Comparison of ENCODE assay signal across 1 cellular context in the genomic region with DNA sequence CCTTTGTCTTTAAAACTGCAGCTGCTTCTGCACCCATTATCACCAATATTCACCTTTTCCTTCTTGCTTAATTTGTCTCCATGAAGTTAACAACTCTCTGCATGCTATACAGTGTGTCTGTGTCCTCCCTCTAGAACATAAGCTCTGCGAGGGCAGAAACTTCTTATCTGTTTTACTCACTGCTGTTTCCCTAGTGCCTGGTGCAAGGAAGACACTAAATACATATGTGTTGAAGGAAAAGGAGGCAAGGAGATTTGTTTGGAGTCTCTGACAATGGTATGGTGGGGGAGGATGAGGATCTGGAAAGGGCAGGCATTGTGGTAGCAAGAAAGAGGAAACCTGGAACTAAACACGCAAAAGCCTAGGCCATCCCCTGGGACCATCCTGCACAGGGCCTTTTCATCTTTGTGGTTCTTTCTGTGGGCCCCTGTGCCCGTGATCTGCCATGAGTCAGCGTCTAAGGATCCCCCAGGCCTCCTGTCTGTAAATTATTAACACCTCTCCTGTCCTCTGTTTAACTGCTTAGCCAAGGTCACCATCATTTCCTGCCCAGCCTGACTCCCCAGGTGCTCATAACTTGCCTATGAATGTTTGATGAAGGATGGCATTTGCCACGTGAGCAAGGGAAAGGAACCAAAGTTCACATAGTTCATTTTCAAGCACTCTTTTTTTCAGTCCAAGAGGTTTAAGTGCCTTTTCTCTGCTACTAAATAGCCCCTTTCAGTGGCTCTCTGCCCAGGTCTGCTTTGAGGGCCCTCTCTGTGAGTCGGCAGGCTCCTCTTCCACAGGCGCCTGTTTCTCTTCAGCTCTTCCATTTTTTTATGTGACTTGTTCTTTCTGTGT.
TF ChIP-seq lines count a peak whose summit lies in the region.

No MANE protein-coding gene starts in this region.

TF ChIP-seq in HepG2, 621 proteins besides CTCF, POLR2A, EP300 and RAD21 (continued from another document and continues in another):
- TF ChIP-seq, protein P1, sequence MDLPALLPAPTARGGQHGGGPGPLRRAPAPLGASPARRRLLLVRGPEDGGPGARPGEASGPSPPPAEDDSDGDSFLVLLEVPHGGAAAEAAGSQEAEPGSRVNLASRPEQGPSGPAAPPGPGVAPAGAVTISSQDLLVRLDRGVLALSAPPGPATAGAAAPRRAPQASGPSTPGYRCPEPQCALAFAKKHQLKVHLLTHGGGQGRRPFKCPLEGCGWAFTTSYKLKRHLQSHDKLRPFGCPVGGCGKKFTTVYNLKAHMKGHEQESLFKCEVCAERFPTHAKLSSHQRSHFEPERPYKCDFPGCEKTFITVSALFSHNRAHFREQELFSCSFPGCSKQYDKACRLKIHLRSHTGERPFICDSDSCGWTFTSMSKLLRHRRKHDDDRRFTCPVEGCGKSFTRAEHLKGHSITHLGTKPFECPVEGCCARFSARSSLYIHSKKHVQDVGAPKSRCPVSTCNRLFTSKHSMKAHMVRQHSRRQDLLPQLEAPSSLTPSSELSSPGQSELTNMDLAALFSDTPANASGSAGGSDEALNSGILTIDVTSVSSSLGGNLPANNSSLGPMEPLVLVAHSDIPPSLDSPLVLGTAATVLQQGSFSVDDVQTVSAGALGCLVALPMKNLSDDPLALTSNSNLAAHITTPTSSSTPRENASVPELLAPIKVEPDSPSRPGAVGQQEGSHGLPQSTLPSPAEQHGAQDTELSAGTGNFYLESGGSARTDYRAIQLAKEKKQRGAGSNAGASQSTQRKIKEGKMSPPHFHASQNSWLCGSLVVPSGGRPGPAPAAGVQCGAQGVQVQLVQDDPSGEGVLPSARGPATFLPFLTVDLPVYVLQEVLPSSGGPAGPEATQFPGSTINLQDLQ (CRISPR knock-in tag; IDR thresholded peaks at IDR 0.05) = 0 out of 2 replicates have a peak, but pooled peaks have one; percentile 68
- TF ChIP-seq ZNF207 (IDR thresholded peaks at IDR 0.05; ENCODE audit: borderline replicate concordance) (no peak), ZNF766 (CRISPR knock-in tag; IDR thresholded peaks at IDR 0.05; ENCODE audit: borderline replicate concordance) (peak; percentile 70; the same call in 1 of the 2 replicates), ZNF605 (CRISPR knock-in tag; IDR thresholded peaks at IDR 0.05) (peak; percentile 96), ZNF724P (CRISPR knock-in tag; IDR thresholded peaks at IDR 0.05; ENCODE audit: borderline replicate concordance) (no peak), ZSCAN9 (CRISPR knock-in tag; IDR thresholded peaks at IDR 0.05; ENCODE audit: borderline replicate concordance) (peak; percentile 76; the same call in 1 of the 2 replicates), ZC3H4 (CRISPR knock-in tag; IDR thresholded peaks at IDR 0.05; ENCODE audit: borderline replicate concordance) (no peak), ZBTB38 (CRISPR knock-in tag; IDR thresholded peaks at IDR 0.05) (peak; percentile 48; the same call in 1 of the 2 replicates), MYC (CRISPR knock-in tag; IDR thresholded peaks at IDR 0.05; ENCODE audit: borderline replicate concordance) (peak; percentile 71; the same call in 1 of the 2 replicates), SRSF1 (optimal IDR thresholded peaks at IDR 0.05; ENCODE audit: low read depth, low read length) (no peak), ZNF136 (CRISPR knock-in tag; IDR thresholded peaks at IDR 0.05; ENCODE audit: low read depth) (0 out of 2 replicates have a peak, but pooled peaks have one; percentile 40), MZF1 (CRISPR knock-in tag; IDR thresholded peaks at IDR 0.05; ENCODE audit: borderline replicate concordance) (no peak; the same call in 1 of the 2 replicates), PHF20 (CRISPR knock-in tag; IDR thresholded peaks at IDR 0.05) (peak; percentile 34; the same call in 1 of the 2 replicates), CC2D1A (CRISPR knock-in tag; IDR thresholded peaks at IDR 0.05) (no peak), DMAP1 (CRISPR knock-in tag; IDR thresholded peaks at IDR 0.05) (peak; percentile 88), PHF21A (CRISPR knock-in tag; IDR thresholded peaks at IDR 0.05) (peak; percentile 98), REPIN1 (CRISPR knock-in tag; IDR thresholded peaks at IDR 0.05; ENCODE audit: borderline replicate concordance, low read depth) (peak; percentile 56; the same call in 1 of the 2 replicates), ELF4 (CRISPR knock-in tag; IDR thresholded peaks at IDR 0.05; ENCODE audit: borderline replicate concordance) (0 out of 2 replicates have a peak, but pooled peaks have one; percentile 4), ZNF317 (CRISPR knock-in tag; IDR thresholded peaks at IDR 0.05) (peak; percentile 69; the same call in 1 of the 2 replicates), HDAC2 (CRISPR knock-in tag; IDR thresholded peaks at IDR 0.05) (peak; percentile 93), SNAI1 (CRISPR knock-in tag; IDR thresholded peaks at IDR 0.05; ENCODE audit: borderline replicate concordance) (no peak), ZNF383 (CRISPR knock-in tag; IDR thresholded peaks at IDR 0.05; ENCODE audit: borderline replicate concordance) (0 out of 2 replicates have a peak, but pooled peaks have one; percentile 82)
- TF ChIP-seq, protein P2, sequence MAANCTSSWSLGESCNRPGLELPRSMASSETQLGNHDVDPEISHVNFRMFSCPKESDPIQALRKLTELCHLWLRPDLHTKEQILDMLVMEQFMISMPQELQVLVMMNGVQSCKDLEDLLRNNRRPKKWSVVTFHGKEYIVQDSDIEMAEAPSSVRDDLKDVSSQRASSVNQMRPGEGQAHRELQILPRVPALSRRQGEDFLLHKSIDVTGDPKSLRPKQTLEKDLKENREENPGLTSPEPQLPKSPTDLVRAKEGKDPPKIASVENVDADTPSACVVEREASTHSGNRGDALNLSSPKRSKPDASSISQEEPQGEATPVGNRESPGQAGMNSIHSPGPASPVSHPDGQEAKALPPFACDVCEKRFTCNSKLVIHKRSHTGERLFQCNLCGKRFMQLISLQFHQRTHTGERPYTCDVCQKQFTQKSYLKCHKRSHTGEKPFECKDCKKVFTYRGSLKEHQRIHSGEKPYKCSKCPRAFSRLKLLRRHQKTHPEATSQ (CRISPR knock-in tag; IDR thresholded peaks at IDR 0.05; ENCODE audit: borderline replicate concordance) = peak; percentile 98
- TF ChIP-seq, protein P3, sequence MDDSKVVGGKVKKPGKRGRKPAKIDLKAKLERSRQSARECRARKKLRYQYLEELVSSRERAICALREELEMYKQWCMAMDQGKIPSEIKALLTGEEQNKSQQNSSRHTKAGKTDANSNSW (CRISPR knock-in tag; IDR thresholded peaks at IDR 0.05; ENCODE audit: borderline replicate concordance) = no peak
- TF ChIP-seq, protein P4, sequence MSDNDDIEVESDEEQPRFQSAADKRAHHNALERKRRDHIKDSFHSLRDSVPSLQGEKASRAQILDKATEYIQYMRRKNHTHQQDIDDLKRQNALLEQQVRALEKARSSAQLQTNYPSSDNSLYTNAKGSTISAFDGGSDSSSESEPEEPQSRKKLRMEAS (IDR thresholded peaks at IDR 0.05) = peak; percentile 83
- TF ChIP-seq, protein P5, sequence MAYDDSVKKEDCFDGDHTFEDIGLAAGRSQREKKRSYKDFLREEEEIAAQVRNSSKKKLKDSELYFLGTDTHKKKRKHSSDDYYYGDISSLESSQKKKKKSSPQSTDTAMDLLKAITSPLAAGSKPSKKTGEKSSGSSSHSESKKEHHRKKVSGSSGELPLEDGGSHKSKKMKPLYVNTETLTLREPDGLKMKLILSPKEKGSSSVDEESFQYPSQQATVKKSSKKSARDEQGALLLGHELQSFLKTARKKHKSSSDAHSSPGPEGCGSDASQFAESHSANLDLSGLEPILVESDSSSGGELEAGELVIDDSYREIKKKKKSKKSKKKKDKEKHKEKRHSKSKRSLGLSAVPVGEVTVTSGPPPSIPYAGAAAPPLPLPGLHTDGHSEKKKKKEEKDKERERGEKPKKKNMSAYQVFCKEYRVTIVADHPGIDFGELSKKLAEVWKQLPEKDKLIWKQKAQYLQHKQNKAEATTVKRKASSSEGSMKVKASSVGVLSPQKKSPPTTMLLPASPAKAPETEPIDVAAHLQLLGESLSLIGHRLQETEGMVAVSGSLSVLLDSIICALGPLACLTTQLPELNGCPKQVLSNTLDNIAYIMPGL (CRISPR knock-in tag; IDR thresholded peaks at IDR 0.05; ENCODE audit: borderline replicate concordance in 1 of 2, low read depth in 1 of 2) = peak in 1 of 2 experiments; percentile 43; a peak in 2 of 4 replicates
- TF ChIP-seq, protein P6, sequence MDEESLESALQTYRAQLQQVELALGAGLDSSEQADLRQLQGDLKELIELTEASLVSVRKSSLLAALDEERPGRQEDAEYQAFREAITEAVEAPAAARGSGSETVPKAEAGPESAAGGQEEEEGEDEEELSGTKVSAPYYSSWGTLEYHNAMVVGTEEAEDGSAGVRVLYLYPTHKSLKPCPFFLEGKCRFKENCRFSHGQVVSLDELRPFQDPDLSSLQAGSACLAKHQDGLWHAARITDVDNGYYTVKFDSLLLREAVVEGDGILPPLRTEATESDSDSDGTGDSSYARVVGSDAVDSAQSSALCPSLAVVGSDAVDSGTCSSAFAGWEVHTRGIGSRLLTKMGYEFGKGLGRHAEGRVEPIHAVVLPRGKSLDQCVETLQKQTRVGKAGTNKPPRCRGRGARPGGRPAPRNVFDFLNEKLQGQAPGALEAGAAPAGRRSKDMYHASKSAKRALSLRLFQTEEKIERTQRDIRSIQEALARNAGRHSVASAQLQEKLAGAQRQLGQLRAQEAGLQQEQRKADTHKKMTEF (CRISPR knock-in tag; IDR thresholded peaks at IDR 0.05) = peak; percentile 95
- TF ChIP-seq, protein P7, sequence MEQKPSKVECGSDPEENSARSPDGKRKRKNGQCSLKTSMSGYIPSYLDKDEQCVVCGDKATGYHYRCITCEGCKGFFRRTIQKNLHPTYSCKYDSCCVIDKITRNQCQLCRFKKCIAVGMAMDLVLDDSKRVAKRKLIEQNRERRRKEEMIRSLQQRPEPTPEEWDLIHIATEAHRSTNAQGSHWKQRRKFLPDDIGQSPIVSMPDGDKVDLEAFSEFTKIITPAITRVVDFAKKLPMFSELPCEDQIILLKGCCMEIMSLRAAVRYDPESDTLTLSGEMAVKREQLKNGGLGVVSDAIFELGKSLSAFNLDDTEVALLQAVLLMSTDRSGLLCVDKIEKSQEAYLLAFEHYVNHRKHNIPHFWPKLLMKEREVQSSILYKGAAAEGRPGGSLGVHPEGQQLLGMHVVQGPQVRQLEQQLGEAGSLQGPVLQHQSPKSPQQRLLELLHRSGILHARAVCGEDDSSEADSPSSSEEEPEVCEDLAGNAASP (CRISPR knock-in tag; IDR thresholded peaks at IDR 0.05; ENCODE audit: borderline replicate concordance) = peak; percentile 90; the same call in 1 of the 2 replicates
- TF ChIP-seq, protein P8, sequence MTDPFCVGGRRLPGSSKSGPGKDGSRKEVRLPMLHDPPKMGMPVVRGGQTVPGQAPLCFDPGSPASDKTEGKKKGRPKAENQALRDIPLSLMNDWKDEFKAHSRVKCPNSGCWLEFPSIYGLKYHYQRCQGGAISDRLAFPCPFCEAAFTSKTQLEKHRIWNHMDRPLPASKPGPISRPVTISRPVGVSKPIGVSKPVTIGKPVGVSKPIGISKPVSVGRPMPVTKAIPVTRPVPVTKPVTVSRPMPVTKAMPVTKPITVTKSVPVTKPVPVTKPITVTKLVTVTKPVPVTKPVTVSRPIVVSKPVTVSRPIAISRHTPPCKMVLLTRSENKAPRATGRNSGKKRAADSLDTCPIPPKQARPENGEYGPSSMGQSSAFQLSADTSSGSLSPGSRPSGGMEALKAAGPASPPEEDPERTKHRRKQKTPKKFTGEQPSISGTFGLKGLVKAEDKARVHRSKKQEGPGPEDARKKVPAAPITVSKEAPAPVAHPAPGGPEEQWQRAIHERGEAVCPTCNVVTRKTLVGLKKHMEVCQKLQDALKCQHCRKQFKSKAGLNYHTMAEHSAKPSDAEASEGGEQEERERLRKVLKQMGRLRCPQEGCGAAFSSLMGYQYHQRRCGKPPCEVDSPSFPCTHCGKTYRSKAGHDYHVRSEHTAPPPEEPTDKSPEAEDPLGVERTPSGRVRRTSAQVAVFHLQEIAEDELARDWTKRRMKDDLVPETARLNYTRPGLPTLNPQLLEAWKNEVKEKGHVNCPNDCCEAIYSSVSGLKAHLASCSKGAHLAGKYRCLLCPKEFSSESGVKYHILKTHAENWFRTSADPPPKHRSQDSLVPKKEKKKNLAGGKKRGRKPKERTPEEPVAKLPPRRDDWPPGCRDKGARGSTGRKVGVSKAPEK (CRISPR knock-in tag; IDR thresholded peaks at IDR 0.05; ENCODE audit: borderline replicate concordance) = no peak
- TF ChIP-seq, protein P9, sequence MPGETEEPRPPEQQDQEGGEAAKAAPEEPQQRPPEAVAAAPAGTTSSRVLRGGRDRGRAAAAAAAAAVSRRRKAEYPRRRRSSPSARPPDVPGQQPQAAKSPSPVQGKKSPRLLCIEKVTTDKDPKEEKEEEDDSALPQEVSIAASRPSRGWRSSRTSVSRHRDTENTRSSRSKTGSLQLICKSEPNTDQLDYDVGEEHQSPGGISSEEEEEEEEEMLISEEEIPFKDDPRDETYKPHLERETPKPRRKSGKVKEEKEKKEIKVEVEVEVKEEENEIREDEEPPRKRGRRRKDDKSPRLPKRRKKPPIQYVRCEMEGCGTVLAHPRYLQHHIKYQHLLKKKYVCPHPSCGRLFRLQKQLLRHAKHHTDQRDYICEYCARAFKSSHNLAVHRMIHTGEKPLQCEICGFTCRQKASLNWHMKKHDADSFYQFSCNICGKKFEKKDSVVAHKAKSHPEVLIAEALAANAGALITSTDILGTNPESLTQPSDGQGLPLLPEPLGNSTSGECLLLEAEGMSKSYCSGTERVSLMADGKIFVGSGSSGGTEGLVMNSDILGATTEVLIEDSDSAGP (CRISPR knock-in tag; IDR thresholded peaks at IDR 0.05; ENCODE audit: borderline replicate concordance) = peak; percentile 52
- TF ChIP-seq, protein P10, sequence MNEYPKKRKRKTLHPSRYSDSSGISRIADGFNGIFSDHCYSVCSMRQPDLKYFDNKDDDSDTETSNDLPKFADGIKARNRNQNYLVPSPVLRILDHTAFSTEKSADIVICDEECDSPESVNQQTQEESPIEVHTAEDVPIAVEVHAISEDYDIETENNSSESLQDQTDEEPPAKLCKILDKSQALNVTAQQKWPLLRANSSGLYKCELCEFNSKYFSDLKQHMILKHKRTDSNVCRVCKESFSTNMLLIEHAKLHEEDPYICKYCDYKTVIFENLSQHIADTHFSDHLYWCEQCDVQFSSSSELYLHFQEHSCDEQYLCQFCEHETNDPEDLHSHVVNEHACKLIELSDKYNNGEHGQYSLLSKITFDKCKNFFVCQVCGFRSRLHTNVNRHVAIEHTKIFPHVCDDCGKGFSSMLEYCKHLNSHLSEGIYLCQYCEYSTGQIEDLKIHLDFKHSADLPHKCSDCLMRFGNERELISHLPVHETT (CRISPR knock-in tag; conservative IDR thresholded peaks at IDR 0.05) = peak; percentile 58; the same call in 1 of the 2 replicates
- TF ChIP-seq, protein P11, sequence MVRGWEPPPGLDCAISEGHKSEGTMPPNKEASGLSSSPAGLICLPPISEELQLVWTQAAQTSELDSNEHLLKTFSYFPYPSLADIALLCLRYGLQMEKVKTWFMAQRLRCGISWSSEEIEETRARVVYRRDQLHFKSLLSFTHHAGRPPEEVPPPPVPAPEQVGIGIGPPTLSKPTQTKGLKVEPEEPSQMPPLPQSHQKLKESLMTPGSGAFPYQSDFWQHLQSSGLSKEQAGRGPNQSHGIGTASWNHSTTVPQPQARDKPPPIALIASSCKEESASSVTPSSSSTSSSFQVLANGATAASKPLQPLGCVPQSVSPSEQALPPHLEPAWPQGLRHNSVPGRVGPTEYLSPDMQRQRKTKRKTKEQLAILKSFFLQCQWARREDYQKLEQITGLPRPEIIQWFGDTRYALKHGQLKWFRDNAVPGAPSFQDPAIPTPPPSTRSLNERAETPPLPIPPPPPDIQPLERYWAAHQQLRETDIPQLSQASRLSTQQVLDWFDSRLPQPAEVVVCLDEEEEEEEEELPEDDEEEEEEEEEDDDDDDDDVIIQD (CRISPR knock-in tag; IDR thresholded peaks at IDR 0.05; ENCODE audit: low read depth) = peak; percentile 93
- TF ChIP-seq, protein P12, sequence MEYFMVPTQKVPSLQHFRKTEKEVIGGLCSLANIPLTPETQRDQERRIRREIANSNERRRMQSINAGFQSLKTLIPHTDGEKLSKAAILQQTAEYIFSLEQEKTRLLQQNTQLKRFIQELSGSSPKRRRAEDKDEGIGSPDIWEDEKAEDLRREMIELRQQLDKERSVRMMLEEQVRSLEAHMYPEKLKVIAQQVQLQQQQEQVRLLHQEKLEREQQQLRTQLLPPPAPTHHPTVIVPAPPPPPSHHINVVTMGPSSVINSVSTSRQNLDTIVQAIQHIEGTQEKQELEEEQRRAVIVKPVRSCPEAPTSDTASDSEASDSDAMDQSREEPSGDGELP (IDR thresholded peaks at IDR 0.05; ENCODE audit: borderline replicate concordance, low read depth) = peak; percentile 73; the same call in 1 of the 2 replicates
